ENCODE assay signal across 10 cellular contexts in the genomic region with DNA sequence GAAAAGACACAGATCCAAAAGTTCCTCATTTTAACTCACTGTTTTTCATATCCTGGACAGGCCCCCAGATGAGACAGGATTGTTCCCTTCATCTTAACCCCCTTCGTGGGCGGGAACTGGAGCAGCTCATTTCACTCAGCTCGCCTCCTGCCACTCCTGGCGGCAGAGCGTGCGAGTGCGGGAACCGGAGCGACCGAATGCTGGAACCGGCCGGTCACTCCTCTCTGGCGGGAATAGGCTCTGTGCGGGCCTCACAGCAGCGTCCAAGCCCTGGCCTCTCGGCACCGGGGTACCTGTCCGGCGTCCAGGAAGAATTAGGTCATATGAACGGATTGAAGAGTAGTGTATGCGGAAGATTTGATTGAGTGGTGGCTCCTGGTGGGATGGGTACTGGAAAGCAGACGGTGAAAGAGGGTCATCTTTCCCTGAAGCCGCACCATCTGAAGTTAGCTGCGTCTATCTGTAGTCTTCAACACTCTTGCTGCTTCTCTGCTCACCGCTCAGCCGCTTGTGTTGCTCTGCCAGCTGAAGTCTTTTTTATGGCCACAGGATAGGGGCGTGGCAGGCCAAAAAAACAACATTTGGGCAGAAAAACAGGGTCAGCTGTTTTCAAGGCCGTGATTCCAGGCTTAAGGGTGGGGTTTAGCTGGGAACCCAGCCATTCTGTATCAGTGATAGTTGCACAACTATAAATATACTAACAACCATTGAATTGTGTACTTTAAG. TPM values are rescaled to one million over a fixed set of nuclear protein-coding genes. Genes with fewer than 3 reads are reported as not detected.
A peak's percentile ranks its signal among the peaks of the same experiment; 100 is the strongest.
DNase-seq lines count a peak whose midpoint lies in the region; ATAC-seq and TF ChIP-seq lines count a peak whose summit lies in the region.
"Had no signal": no experiment of that assay in that cellular context is flagged by ENCODE, and none has a peak within 500 bp of the region (broad histone marks: within the 10 kb centered on the region; RNA-seq: fewer than 3 reads in every experiment).

No MANE protein-coding gene starts in this region.

- ATAC-seq in sciatic nerve (peak; percentile 84), HG02938 (IDR thresholded peaks at IDR 0.05; ENCODE audit: unreplicated experiment) (no peak)

- H3K4me3 ChIP-seq in cardiac fibroblast (replicated peaks in 1 of 2; ENCODE audit: low read depth in 2 of 2, low read length in 2 of 2), result peak overlapping the region; percentile 24 to 48

- DNase-seq in Daoy (ENCODE audit: low read depth), result peak; percentile 29
- peak; percentile 10 to 76 for DNase-seq in cardiac fibroblast (ENCODE audit: low read depth in 2 of 2)
- peak; percentile 31 for DNase-seq in iPS-NIHi11 (ENCODE audit: low spot score)
- DNase-seq in sciatic nerve (ENCODE audit: low spot score), result peak; percentile 66
- DNase-seq in ureter (ENCODE audit: low spot score), result no peak
- no peak for DNase-seq in HT-29 (ENCODE audit: low spot score)
- DNase-seq in RKO (ENCODE audit: low spot score), result no peak
- DNase-seq: activated CD4-positive, alpha-beta T cell treated with anti-CD3 and anti-CD28 coated beads, Interleukin-2, amount 50 U/mL, for 4 hours; small intestine had no signal

- intact Hi-C loops in sciatic nerve (cut with DNase I), result no loop called here

- peak; percentile 3 for TF ChIP-seq CTCF in cardiac fibroblast (IDR thresholded peaks at IDR 0.05; ENCODE audit: low read depth, low read length)

RNA-seq across cellular contexts. Expression of gene FXR1, which starts 42.3 kb away (rescaled TPM):
- 141 and 150 TPM in 2 replicates for total RNA-seq in Daoy (2014; rRNA removed; shearing (Covaris generic))
- total RNA-seq in sciatic nerve (157 TPM), ureter (120 TPM)
- total RNA-seq in HT-29 (2014; rRNA removed; shearing (Covaris generic)), result 44.9 and 54.4 TPM in 2 replicates

Comparison
In these comparisons a context has a peak if more than half of its experiments do, and no peak if none do; other contexts are left out.
1. DNase-seq: peak in Daoy (single experiment), cardiac fibroblast (2 of 2), iPS-NIHi11 (single experiment) and sciatic nerve (single experiment); none in ureter (single experiment), HT-29 (single experiment) and RKO (single experiment).